ENCODE assay signal across 8 cellular contexts in genomic region chr2:203018181-203018580, GRCh38. TPM values are rescaled to one million over a fixed set of nuclear protein-coding genes. Genes with fewer than 3 reads are reported as not detected.
A peak's percentile ranks its signal among the peaks of the same experiment; 100 is the strongest.
DNase-seq lines count a peak whose midpoint lies in the region; ATAC-seq and TF ChIP-seq lines count a peak whose summit lies in the region.

No MANE protein-coding gene starts in this region.

- H3K27ac Mint-ChIP-seq in dendritic cell treated with granulocyte-macrophage colony-stimulating factor and Interleukin-4, amounts not matched to agents 40 ng/mL and 50 ng/mL, for 4 days: no peak overlapping the region
- H3K27ac Mint-ChIP-seq in naive thymus-derived CD4-positive, alpha-beta T cell: peak overlapping the region in 8 of 9 donors; percentile 1 to 76 (median 46)

- no peak for ATAC-seq in naive thymus-derived CD4-positive, alpha-beta T cell
- ATAC-seq in HG03280 (IDR thresholded peaks at IDR 0.05; ENCODE audit: unreplicated experiment) (no peak), omental fat pad (ENCODE audit: low FRiP score) (no peak)

- peaks cover 46% of the 10 kb centered on the region for H3K4me1 ChIP-seq in Karpas-422 (ENCODE audit: low read length)
- H3K4me1 ChIP-seq in naive thymus-derived CD4-positive, alpha-beta T cell (ENCODE audit: control insufficient read depth in 2 of 2, insufficient read depth in 2 of 2, low read length in 2 of 2): peaks cover 5 to 14% of the 10 kb centered on the region in 2 donors

- intact Hi-C loops in dendritic cell treated with granulocyte-macrophage colony-stimulating factor and Interleukin-4, amounts not matched to agents 40 ng/mL and 50 ng/mL, for 4 days (cut with micrococcal nuclease): loop anchor here (2.0 to 10.0 kb wide), 3 partner anchors 67 to 643 kb away; partner anchors contain the start of genes BMPR2, CARF and WDR12
- intact Hi-C loops in naive thymus-derived CD4-positive, alpha-beta T cell (cut with micrococcal nuclease): loop anchor here in 1 of 2 donors (10.0 kb wide), 1 partner anchor 983 kb away; the partner anchor contains the start of gene FZD7

- peaks cover 13% of the 10 kb centered on the region for H3K36me3 Mint-ChIP-seq in dendritic cell treated with granulocyte-macrophage colony-stimulating factor and Interleukin-4, amounts not matched to agents 40 ng/mL and 50 ng/mL, for 4 days (ENCODE audit: low read depth)
- peaks cover 0 to 3% (median 0%) of the 10 kb centered on the region in 5 donors for H3K36me3 Mint-ChIP-seq in naive thymus-derived CD4-positive, alpha-beta T cell

- H3K27me3 ChIP-seq in Karpas-422 (ENCODE audit: low read length): no peaks in the 10 kb centered on the region
- no peaks in the 10 kb centered on the region for H3K27me3 ChIP-seq in naive thymus-derived CD4-positive, alpha-beta T cell (ENCODE audit: control insufficient read depth in 2 of 2, insufficient read depth in 2 of 2, low read length in 2 of 2)

- CTCF ChIA-PET in naive thymus-derived CD4-positive, alpha-beta T cell (lab: Charles Lee): no interaction called here

- no peaks in the 10 kb centered on the region for H3K9me2 ChIP-seq in Karpas-422 (replicated peaks; ENCODE audit: insufficient read depth, low read length)

- peak overlapping the region; percentile 44 for H3K4me3 ChIP-seq in AG10803 (ENCODE audit: low read length)
- 0 out of 2 replicates have a peak overlapping the region, but pooled peaks have one; percentile 30 for H3K4me3 ChIP-seq in Karpas-422 (ENCODE audit: low read length)
- no peak overlapping the region for H3K4me3 ChIP-seq in naive thymus-derived CD4-positive, alpha-beta T cell (ENCODE audit: low read length)

- peak; percentile 25 for DNase-seq in AG10803 (ENCODE audit: low read depth)
- DNase-seq in Karpas-422: peak; percentile 46
- no peak for DNase-seq in naive thymus-derived CD4-positive, alpha-beta T cell
- DNase-seq in NCI-H2081 (lab: John Stamatoyannopoulos, UW): no peak
- DNase-seq in activated effector memory CD4-positive, alpha-beta T cell treated with anti-CD3 and anti-CD28 coated beads, Interleukin-2, amount 50 U/mL, for 16 hours: no peak
- no peak for DNase-seq in omental fat pad (ENCODE audit: low spot score)

- no peaks in the 10 kb centered on the region for H3K27me3 Mint-ChIP-seq in dendritic cell treated with granulocyte-macrophage colony-stimulating factor and Interleukin-4, amounts not matched to agents 40 ng/mL and 50 ng/mL, for 4 days
- no peaks in the 10 kb centered on the region for H3K27me3 Mint-ChIP-seq in naive thymus-derived CD4-positive, alpha-beta T cell

- H3K36me3 ChIP-seq in Karpas-422 (ENCODE audit: insufficient read depth, low read length): no peaks in the 10 kb centered on the region
- H3K36me3 ChIP-seq in naive thymus-derived CD4-positive, alpha-beta T cell (ENCODE audit: control insufficient read depth in 2 of 3, insufficient read depth in 3 of 3, low read length in 3 of 3): peaks cover 0 to 8% (median 0%) of the 10 kb centered on the region in 3 experiments

- peaks cover 23% of the 10 kb centered on the region; the same call in 1 of the 2 replicates for H3K79me2 ChIP-seq in Karpas-422 (ENCODE audit: low read length)

- H4K20me1 ChIP-seq in Karpas-422 (ENCODE audit: insufficient read depth, low read depth, low read length): no peaks in the 10 kb centered on the region

- peaks cover 33% of the 10 kb centered on the region for H3K4me1 Mint-ChIP-seq in dendritic cell treated with granulocyte-macrophage colony-stimulating factor and Interleukin-4, amounts not matched to agents 40 ng/mL and 50 ng/mL, for 4 days (ENCODE audit: low read depth)
- H3K4me1 Mint-ChIP-seq in naive thymus-derived CD4-positive, alpha-beta T cell: peaks cover 18 to 48% (median 39%) of the 10 kb centered on the region in 7 donors

- TF ChIP-seq CTCF in AG10803 (conservative IDR thresholded peaks at IDR 0.05; ENCODE audit: low read length) (no peak), omental fat pad (IDR thresholded peaks at IDR 0.05) (no peak)

- no peak overlapping the region for H2AFZ ChIP-seq in Karpas-422 (ENCODE audit: low read length)

- H3K9me3 Mint-ChIP-seq in dendritic cell treated with granulocyte-macrophage colony-stimulating factor and Interleukin-4, amounts not matched to agents 40 ng/mL and 50 ng/mL, for 4 days: no peaks in the 10 kb centered on the region
- H3K9me3 Mint-ChIP-seq in naive thymus-derived CD4-positive, alpha-beta T cell: no peaks in the 10 kb centered on the region

- H3K4me3 Mint-ChIP-seq in dendritic cell treated with granulocyte-macrophage colony-stimulating factor and Interleukin-4, amounts not matched to agents 40 ng/mL and 50 ng/mL, for 4 days: peak overlapping the region; percentile 46
- H3K4me3 Mint-ChIP-seq in naive thymus-derived CD4-positive, alpha-beta T cell: peak overlapping the region in 9 of 10 donors; percentile 5 to 70 (median 42)

- POLR2A ChIA-PET in naive thymus-derived CD4-positive, alpha-beta T cell (lab: Charles Lee): interaction anchor here (0.6 kb wide), 1 partner anchor 108 kb away, joined by 3 read pairs; no protein-coding TSS in a partner anchor

- no peaks in the 10 kb centered on the region for H3K9me3 ChIP-seq in Karpas-422 (ENCODE audit: low read length)
- H3K9me3 ChIP-seq in naive thymus-derived CD4-positive, alpha-beta T cell (ENCODE audit: control insufficient read depth in 2 of 3, low read length in 3 of 3): no peaks in the 10 kb centered on the region

- H3K4me2 ChIP-seq in Karpas-422 (ENCODE audit: low read depth, low read length, poor library complexity, severe bottlenecking): peak overlapping the region; percentile 91

- no peak overlapping the region for H3K27ac ChIP-seq in Karpas-422 (ENCODE audit: low read length)
- H3K27ac ChIP-seq in naive thymus-derived CD4-positive, alpha-beta T cell (ENCODE audit: low read depth, low read length): peak overlapping the region; percentile 27

- H3K9ac ChIP-seq in Karpas-422 (ENCODE audit: low read length): peak overlapping the region; percentile 25

RNA-seq across cellular contexts. Expression of gene NBEAL1, which starts 3.5 kb away (rescaled TPM):
- total RNA-seq in Karpas-422 (2014; rRNA removed; shearing (Covaris generic); ENCODE audit: low replicate concordance): 20.7 and 22.4 TPM in 2 replicates
- 10 to 100 TPM; 11.6 to 15.9 (median 12.6) TPM for total RNA-seq in naive thymus-derived CD4-positive, alpha-beta T cell
- 1 to 10 TPM; 6.2 to 9.2 TPM for polyA plus RNA-seq in naive thymus-derived CD4-positive, alpha-beta T cell
- 10 to 100 TPM; 25.6 to 67.5 (median 55.0) TPM for total RNA-seq in omental fat pad

Comparison
In these comparisons a context has a peak if more than half of its experiments do, and no peak if none do; other contexts are left out.
1. DNase-seq: peak in AG10803 (single experiment) and Karpas-422 (single experiment); none in naive thymus-derived CD4-positive, alpha-beta T cell (0 of 9), NCI-H2081 (0 of 2), activated effector memory CD4-positive, alpha-beta T cell treated with anti-CD3 and anti-CD28 coated beads, Interleukin-2, amount 50 U/mL, for 16 hours (single experiment) and omental fat pad (single experiment).